ENCODE assay signal across 28 cellular contexts in the genomic region with DNA sequence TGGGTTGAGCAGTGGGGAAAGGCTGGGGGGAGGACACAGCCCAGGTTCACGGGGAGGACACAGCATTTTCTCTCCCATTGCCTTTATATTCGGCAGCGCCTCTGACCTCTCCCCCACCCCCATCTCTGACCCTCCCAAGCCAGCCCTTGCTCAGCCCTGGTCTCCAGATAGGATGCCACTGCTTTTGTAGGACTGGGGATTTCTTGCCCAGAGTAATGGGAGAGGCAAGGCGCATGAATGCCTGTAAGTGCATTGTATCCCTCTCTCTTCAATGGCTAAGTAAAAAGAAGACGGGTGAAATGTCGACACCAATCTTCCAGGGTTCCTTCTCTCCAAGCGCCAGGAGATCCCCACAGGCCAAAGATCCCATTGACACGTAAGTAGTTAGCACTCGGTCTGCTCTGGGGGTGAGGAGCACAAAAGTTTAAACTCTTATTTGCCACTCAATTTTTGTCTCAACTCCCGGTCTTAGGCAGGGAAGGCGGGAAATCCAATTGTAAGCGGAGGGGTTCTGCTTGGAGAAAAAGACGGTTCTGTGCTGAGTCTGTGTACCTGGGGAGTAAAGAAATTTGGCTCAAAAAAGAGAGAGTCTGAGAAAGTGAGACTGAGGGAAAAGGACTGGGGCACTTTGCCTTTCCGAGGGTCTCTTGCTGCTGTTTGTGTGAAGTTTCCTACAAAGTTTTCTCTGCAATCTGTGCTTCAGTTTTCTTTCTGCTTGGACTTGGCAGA. TPM values are rescaled to one million over a fixed set of nuclear protein-coding genes. Genes with fewer than 3 reads are reported as not detected.
"Had no signal": no experiment of that assay in that cellular context is flagged by ENCODE, and none has a peak within 500 bp of the region (broad histone marks: within the 10 kb centered on the region; RNA-seq: fewer than 3 reads in every experiment).

No MANE protein-coding gene starts in this region.

- H3K27ac Mint-ChIP-seq: activated CD8-positive, alpha-beta memory T cell treated with anti-CD3 and anti-CD28 coated beads, Interleukin-2, amount 10 ng/mL, durations not matched to agents 7 days and 5 days; activated naive CD4-positive, alpha-beta T cell treated with anti-CD3 and anti-CD28 coated beads, Interleukin-2, amount 50 U/mL, for 24 hours; activated T-cell treated with anti-CD3 and anti-CD28 coated beads, Interleukin-2, amount 50 U/mL, for 24 hours; activated T-helper 1 cell treated with anti-CD3 and anti-CD28 coated beads, Interleukin-12 subunit alpha, Interleukin-12 subunit beta, Interleukin-2, Interleukin-4 antibody, amounts not matched to agents 30 ng/mL and 10 ng/mL and 1 ng/mL, durations not matched to agents 14 hours and 24 hours and 36 hours had no signal

- H3K27ac ChIP-seq: breast epithelium, SJCRH30, VCaP had no signal

- H3K36me3 ChIP-seq: breast epithelium, MG63, SJCRH30 had no signal

- H3K4me3 Mint-ChIP-seq: activated CD8-positive, alpha-beta memory T cell treated with anti-CD3 and anti-CD28 coated beads, Interleukin-2, amount 10 ng/mL, durations not matched to agents 7 days and 5 days; activated naive CD4-positive, alpha-beta T cell treated with anti-CD3 and anti-CD28 coated beads, Interleukin-2, amount 50 U/mL, for 24 hours; activated T-cell treated with anti-CD3 and anti-CD28 coated beads, Interleukin-2, amount 50 U/mL, for 24 hours; activated T-helper 1 cell treated with anti-CD3 and anti-CD28 coated beads, Interleukin-12 subunit alpha, Interleukin-12 subunit beta, Interleukin-2, Interleukin-4 antibody, amounts not matched to agents 30 ng/mL and 10 ng/mL and 1 ng/mL, durations not matched to agents 14 hours and 24 hours and 36 hours had no signal

- H3K27me3 ChIP-seq: breast epithelium, MG63, SJCRH30 had no signal

- H3K4me1 ChIP-seq: breast epithelium, SJCRH30 had no signal

- H3K36me3 Mint-ChIP-seq: activated CD8-positive, alpha-beta memory T cell treated with anti-CD3 and anti-CD28 coated beads, Interleukin-2, amount 10 ng/mL, durations not matched to agents 7 days and 5 days; activated naive CD4-positive, alpha-beta T cell treated with anti-CD3 and anti-CD28 coated beads, Interleukin-2, amount 50 U/mL, for 24 hours had no signal

- H3K4me3 ChIP-seq: breast epithelium, MG63, SJCRH30 had no signal

- H3K9ac ChIP-seq: SK-N-SH had no signal

- H3K9me3 ChIP-seq: breast epithelium, MG63, SJCRH30, SK-N-SH had no signal

- H3K9me3 Mint-ChIP-seq: activated naive CD4-positive, alpha-beta T cell treated with anti-CD3 and anti-CD28 coated beads, Interleukin-2, amount 50 U/mL, for 24 hours; activated T-cell treated with anti-CD3 and anti-CD28 coated beads, Interleukin-2, amount 50 U/mL, for 24 hours; activated T-helper 1 cell treated with anti-CD3 and anti-CD28 coated beads, Interleukin-12 subunit alpha, Interleukin-12 subunit beta, Interleukin-2, Interleukin-4 antibody, amounts not matched to agents 30 ng/mL and 10 ng/mL and 1 ng/mL, durations not matched to agents 14 hours and 24 hours and 36 hours had no signal

- DNase-seq: activated CD4-positive, alpha-beta T cell treated with anti-CD3 and anti-CD28 coated beads for 4 hours; activated CD4-positive, alpha-beta T cell treated with anti-CD3 and anti-CD28 coated beads, Interleukin-2, amount 50 U/mL, for 4 hours; activated CD8-positive, alpha-beta memory T cell treated with anti-CD3 and anti-CD28 coated beads, Interleukin-2, amount 10 ng/mL, durations not matched to agents 7 days and 5 days; activated effector memory CD4-positive, alpha-beta T cell treated with Interleukin-2 at 50 U/mL for 16 hours; activated naive CD4-positive, alpha-beta T cell; activated T-cell treated with anti-CD3 and anti-CD28 coated beads, Interleukin-2, amount 50 U/mL, for 24 hours; aorta; MG63; MV-4-11; NCI-H1105; NCI-H1436; NCI-H1694 treated with DMSO at 0.1 percent for 48 hours; NCI-H2029 treated with DMSO at 0.1 percent for 48 hours; NCI-H345; NCI-H510A; NCI-H526 treated with DMSO at 0.1 percent for 48 hours; NCI-H82; OCI-M1; RPMI8226; SJCRH30; T-helper 1 cell had no signal

RNA-seq across cellular contexts. Expression of gene HOXC4, which starts 4.7 kb away (rescaled TPM):
- total RNA-seq: activated T-helper 1 cell treated with anti-CD3 and anti-CD28 coated beads, Interleukin-12 subunit alpha, Interleukin-12 subunit beta, Interleukin-2, Interleukin-4 antibody, amounts not matched to agents 30 ng/mL and 10 ng/mL and 1 ng/mL, durations not matched to agents 14 hours and 24 hours and 36 hours; Right ventricle myocardium inferior; T-helper 2 cell treated with Interferon-gamma antibody and Interleukin-4, amounts not matched to agents 100 ng/mL and 5 ng/mL, for 36 hours had no signal

RNA-seq across cellular contexts. Expression of gene HOXC5, which starts 25.5 kb away (rescaled TPM):
- total RNA-seq: activated CD8-positive, alpha-beta memory T cell treated with anti-CD3 and anti-CD28 coated beads, Interleukin-2, amount 10 ng/mL, durations not matched to agents 7 days and 5 days; activated T-helper 1 cell treated with anti-CD3 and anti-CD28 coated beads, Interleukin-12 subunit alpha, Interleukin-12 subunit beta, Interleukin-2, Interleukin-4 antibody, amounts not matched to agents 30 ng/mL and 10 ng/mL and 1 ng/mL, durations not matched to agents 14 hours and 24 hours and 36 hours; Right ventricle myocardium inferior; SJCRH30; T-helper 2 cell treated with Interferon-gamma antibody and Interleukin-4, amounts not matched to agents 100 ng/mL and 5 ng/mL, for 36 hours had no signal
- polyA plus RNA-seq: aorta had no signal

RNA-seq across cellular contexts. Expression of gene HOXC6, which starts 30.1 kb away (rescaled TPM):
- total RNA-seq: activated CD8-positive, alpha-beta memory T cell treated with anti-CD3 and anti-CD28 coated beads, Interleukin-2, amount 10 ng/mL, durations not matched to agents 7 days and 5 days; activated T-helper 1 cell treated with anti-CD3 and anti-CD28 coated beads, Interleukin-12 subunit alpha, Interleukin-12 subunit beta, Interleukin-2, Interleukin-4 antibody, amounts not matched to agents 30 ng/mL and 10 ng/mL and 1 ng/mL, durations not matched to agents 14 hours and 24 hours and 36 hours; T-helper 2 cell treated with Interferon-gamma antibody and Interleukin-4, amounts not matched to agents 100 ng/mL and 5 ng/mL, for 36 hours had no signal

RNA-seq across cellular contexts. Expression of gene HOXC8, which starts 49.6 kb away (rescaled TPM):
- total RNA-seq: activated CD8-positive, alpha-beta memory T cell treated with anti-CD3 and anti-CD28 coated beads, Interleukin-2, amount 10 ng/mL, durations not matched to agents 7 days and 5 days; activated T-helper 1 cell treated with anti-CD3 and anti-CD28 coated beads, Interleukin-12 subunit alpha, Interleukin-12 subunit beta, Interleukin-2, Interleukin-4 antibody, amounts not matched to agents 30 ng/mL and 10 ng/mL and 1 ng/mL, durations not matched to agents 14 hours and 24 hours and 36 hours; Right ventricle myocardium inferior; SJCRH30; T-helper 2 cell treated with Interferon-gamma antibody and Interleukin-4, amounts not matched to agents 100 ng/mL and 5 ng/mL, for 36 hours had no signal

RNA-seq across cellular contexts. Expression of gene HOXC9, which starts 58.4 kb away (rescaled TPM):
- total RNA-seq: activated CD8-positive, alpha-beta memory T cell treated with anti-CD3 and anti-CD28 coated beads, Interleukin-2, amount 10 ng/mL, durations not matched to agents 7 days and 5 days; activated T-helper 1 cell treated with anti-CD3 and anti-CD28 coated beads, Interleukin-12 subunit alpha, Interleukin-12 subunit beta, Interleukin-2, Interleukin-4 antibody, amounts not matched to agents 30 ng/mL and 10 ng/mL and 1 ng/mL, durations not matched to agents 14 hours and 24 hours and 36 hours; Right ventricle myocardium inferior; T-helper 2 cell treated with Interferon-gamma antibody and Interleukin-4, amounts not matched to agents 100 ng/mL and 5 ng/mL, for 36 hours had no signal
